ENCODE assay signal across 10 cellular contexts in genomic region chr7:151076863-151077704, GRCh38. TPM values are rescaled to one million over a fixed set of nuclear protein-coding genes. Genes with fewer than 3 reads are reported as not detected.
DNase-seq lines count a peak whose midpoint lies in the region; ATAC-seq and TF ChIP-seq lines count a peak whose summit lies in the region.
"Had no signal": no experiment of that assay in that cellular context is flagged by ENCODE, and none has a peak within 500 bp of the region (broad histone marks: within the 10 kb centered on the region; RNA-seq: fewer than 3 reads in every experiment).

No MANE protein-coding gene starts in this region.

- H3K27me3 ChIP-seq in heart left ventricle: no peaks in the 10 kb centered on the region
- no peaks in the 10 kb centered on the region for H3K27me3 ChIP-seq in foreskin keratinocyte
- H3K27me3 ChIP-seq: right lobe of liver, testis had no signal

- H3K9me3 Mint-ChIP-seq in type B pancreatic cell: no peaks in the 10 kb centered on the region
- no peaks in the 10 kb centered on the region for H3K9me3 Mint-ChIP-seq in stimulated activated naive B cell treated with anti-CD40 and anti-IgM and Interleukin-4, amounts not matched to agents 10 μg/mL and 1 μg/mL and 100 μg/mL, for 72 hours

- H3K36me3 ChIP-seq in heart left ventricle: peaks cover 0 to 53% (median 44%) of the 10 kb centered on the region in 9 donors

- ATAC-seq in heart left ventricle: peak in 1 of 4 donors; percentile 1
- no peak for ATAC-seq in left ventricle myocardium superior
- peak; percentile 13 for ATAC-seq in foreskin keratinocyte
- no peak for ATAC-seq in HG03045 (IDR thresholded peaks at IDR 0.05; ENCODE audit: unreplicated experiment)
- no peak for ATAC-seq in stimulated activated naive B cell treated with anti-CD40 and anti-IgM and Interleukin-4, amounts not matched to agents 10 μg/mL and 1 μg/mL and 100 μg/mL, for 72 hours (replicated peaks)

- no peak for TF ChIP-seq POLR2A in heart left ventricle (IDR thresholded peaks at IDR 0.05)

- H3K36me3 Mint-ChIP-seq in type B pancreatic cell: no peaks in the 10 kb centered on the region
- H3K36me3 Mint-ChIP-seq in stimulated activated naive B cell treated with anti-CD40 and anti-IgM and Interleukin-4, amounts not matched to agents 10 μg/mL and 1 μg/mL and 100 μg/mL, for 72 hours: peaks cover 32 to 36% of the 10 kb centered on the region in 2 donors

- intact Hi-C loops in heart left ventricle (cut with DNase I): no loop called here
- intact Hi-C loops in left ventricle myocardium superior (cut with micrococcal nuclease): no loop called here

- H3K27ac ChIP-seq in heart left ventricle (peak overlapping the region in 10 of 12 donors; percentile 20 to 63 (median 48)), foreskin keratinocyte (no peak overlapping the region)
- H3K27ac ChIP-seq: right lobe of liver had no signal

- peaks cover 15% of the 10 kb centered on the region for H3K4me1 Mint-ChIP-seq in type B pancreatic cell (ENCODE audit: unreplicated experiment)
- peaks cover 22 to 34% of the 10 kb centered on the region in 2 donors for H3K4me1 Mint-ChIP-seq in stimulated activated naive B cell treated with anti-CD40 and anti-IgM and Interleukin-4, amounts not matched to agents 10 μg/mL and 1 μg/mL and 100 μg/mL, for 72 hours

- no peaks in the 10 kb centered on the region for H3K9me3 ChIP-seq in heart left ventricle
- H3K9me3 ChIP-seq: right lobe of liver, testis had no signal

- H3K4me1 ChIP-seq in heart left ventricle (peaks cover 13 to 53% (median 39%) of the 10 kb centered on the region in 12 donors), foreskin keratinocyte (no peaks in the 10 kb centered on the region)

- WGBS in heart left ventricle, 4 donors: 62 to 70% (median 68%) methylated on average over 21 to 33 of the region's 33 CpGs

- H3K27ac Mint-ChIP-seq in type B pancreatic cell: no peak overlapping the region
- H3K27ac Mint-ChIP-seq in stimulated activated naive B cell treated with anti-CD40 and anti-IgM and Interleukin-4, amounts not matched to agents 10 μg/mL and 1 μg/mL and 100 μg/mL, for 72 hours: no peak overlapping the region

- H3K27me3 Mint-ChIP-seq in type B pancreatic cell: no peaks in the 10 kb centered on the region
- no peaks in the 10 kb centered on the region for H3K27me3 Mint-ChIP-seq in stimulated activated naive B cell treated with anti-CD40 and anti-IgM and Interleukin-4, amounts not matched to agents 10 μg/mL and 1 μg/mL and 100 μg/mL, for 72 hours

- no peak overlapping the region for H3K4me3 ChIP-seq in heart left ventricle
- H3K4me3 ChIP-seq: right lobe of liver, testis had no signal

- peak in 2 of 5 donors; percentile 57 for DNase-seq in heart left ventricle
- no peak for DNase-seq in left ventricle myocardium superior
- peak; percentile 42 for DNase-seq in RKO (ENCODE audit: low spot score)
- DNase-seq in foreskin keratinocyte: no peak
- no peak for DNase-seq in type B pancreatic cell (ENCODE audit: extremely low spot score, unreplicated experiment)
- DNase-seq in stimulated activated naive B cell treated with anti-CD40 and anti-IgM and Interleukin-4, amounts not matched to agents 10 μg/mL and 1 μg/mL and 100 μg/mL, for 72 hours: no peak
- DNase-seq in NCI-H146 (lab: John Stamatoyannopoulos, UW): no peak
- DNase-seq: right lobe of liver, testis had no signal

- TF ChIP-seq CTCF in heart left ventricle (IDR thresholded peaks at IDR 0.05) (peak in 3 of 12 donors; percentile 11 to 23 (median 20)), foreskin keratinocyte (conservative IDR thresholded peaks at IDR 0.05) (peak; percentile 48), type B pancreatic cell (conservative IDR thresholded peaks at IDR 0.05) (peak; percentile 62)

- no peak overlapping the region for H3K4me3 Mint-ChIP-seq in type B pancreatic cell
- peak overlapping the region in 1 of 2 donors; percentile 11 for H3K4me3 Mint-ChIP-seq in stimulated activated naive B cell treated with anti-CD40 and anti-IgM and Interleukin-4, amounts not matched to agents 10 μg/mL and 1 μg/mL and 100 μg/mL, for 72 hours

RNA-seq across cellular contexts. Expression of gene FASTK, which starts 3.5 kb away (rescaled TPM):
- total RNA-seq in heart left ventricle (100 to 1,000 TPM in 2 of 9 donors, 10 to 100 TPM in 7; 59.9 to 124 (median 77.7) TPM), left ventricle myocardium superior (79.4 TPM), foreskin keratinocyte (49.4 and 55.2 TPM in 2 replicates), type B pancreatic cell (ENCODE audit: low replicate concordance) (100 and 118 TPM in 2 replicates)
- polyA plus RNA-seq in heart left ventricle (100 to 1,000 TPM in 1 of 2 donors, 10 to 100 TPM in 1; 75.7 to 168 TPM), foreskin keratinocyte (64.6 and 71.5 TPM in 2 replicates)

RNA-seq across cellular contexts. Expression of gene TMUB1, which starts 6.2 kb away (rescaled TPM):
- total RNA-seq in heart left ventricle (10 to 100 TPM; 21.8 to 62.8 (median 26.7) TPM), left ventricle myocardium superior (38.7 TPM), foreskin keratinocyte (38.8 and 39.7 TPM in 2 replicates), type B pancreatic cell (ENCODE audit: low replicate concordance) (37.9 and 41.7 TPM in 2 replicates)
- polyA plus RNA-seq in heart left ventricle (10 to 100 TPM; 66.1 to 82.6 TPM), foreskin keratinocyte (74.3 and 83.3 TPM in 2 replicates)

RNA-seq across cellular contexts. Expression of gene AGAP3, which starts 9.2 kb away (rescaled TPM):
- total RNA-seq in heart left ventricle (10 to 100 TPM; 30.3 to 83.7 (median 57.6) TPM), left ventricle myocardium superior (69.7 TPM), foreskin keratinocyte (105 and 106 TPM in 2 replicates), type B pancreatic cell (ENCODE audit: low replicate concordance) (95.9 and 114 TPM in 2 replicates)
- polyA plus RNA-seq in heart left ventricle (10 to 100 TPM; 42.9 to 55.3 TPM), foreskin keratinocyte (116 and 124 TPM in 2 replicates)

RNA-seq across cellular contexts. Expression of gene SLC4A2, which starts 17.7 kb away (rescaled TPM):
- 10 to 100 TPM; 44.1 to 84.3 (median 54.8) TPM for total RNA-seq in heart left ventricle
- 100 to 1,000 TPM in 1 of 2 donors, 10 to 100 TPM in 1; 68.3 to 113 TPM for polyA plus RNA-seq in heart left ventricle
- 64.1 TPM for total RNA-seq in left ventricle myocardium superior
- total RNA-seq in foreskin keratinocyte: 70.8 and 83.6 TPM in 2 replicates
- 81.1 and 86.5 TPM in 2 replicates for polyA plus RNA-seq in foreskin keratinocyte
- 144 and 150 TPM in 2 replicates for total RNA-seq in type B pancreatic cell (ENCODE audit: low replicate concordance)

RNA-seq across cellular contexts. Expression of gene CDK5, which starts 19.4 kb away (rescaled TPM):
- total RNA-seq in heart left ventricle (10 to 100 TPM in 1 of 9 donors, 1 to 10 TPM in 8; 5.6 to 13.7 (median 8.5) TPM), left ventricle myocardium superior (8.1 TPM), foreskin keratinocyte (17.7 and 18.6 TPM in 2 replicates), type B pancreatic cell (ENCODE audit: low replicate concordance) (20.4 and 20.5 TPM in 2 replicates)
- polyA plus RNA-seq in heart left ventricle (1 to 10 TPM; 6.2 to 7.6 TPM), foreskin keratinocyte (22.5 and 22.6 TPM in 2 replicates)
